ENCODE assay signal across 1 cellular context in the genomic region with DNA sequence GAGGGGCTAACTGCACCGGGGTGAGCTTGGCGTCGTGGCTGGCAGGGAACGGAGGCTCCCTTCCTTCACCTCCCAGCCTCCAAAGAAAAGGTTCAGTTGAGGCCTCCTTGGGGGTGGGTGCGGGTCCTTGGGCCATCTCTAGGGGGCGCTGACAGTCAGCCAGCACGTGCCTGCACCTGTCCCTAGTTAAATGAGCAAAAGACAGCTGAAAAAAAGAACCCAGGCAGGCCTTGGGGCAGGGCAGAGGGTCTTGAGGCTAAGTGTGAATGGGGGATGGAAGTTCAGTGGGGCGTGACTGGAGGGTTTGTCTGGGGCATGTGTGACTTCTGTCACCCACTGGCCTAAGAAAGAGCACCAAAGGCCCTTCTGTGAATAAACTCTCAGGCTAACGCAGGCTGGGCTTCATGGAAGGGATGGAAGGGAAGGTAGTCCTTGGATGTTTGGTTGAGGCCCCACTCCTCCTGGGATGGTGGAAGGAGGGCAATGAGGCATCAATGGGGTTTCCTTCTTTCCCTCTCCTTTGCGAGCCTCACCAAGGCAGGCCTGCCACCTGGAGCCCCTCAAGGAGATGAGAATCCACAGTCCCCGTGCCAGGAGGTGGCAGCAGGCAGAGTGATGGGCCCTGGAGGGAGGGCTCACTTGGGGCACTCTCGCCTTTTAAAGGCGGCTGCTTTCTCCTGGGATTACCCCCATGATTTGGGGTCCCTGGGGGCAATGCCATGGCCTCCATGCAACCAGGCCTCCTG.
TF ChIP-seq lines count a peak whose summit lies in the region.

No MANE protein-coding gene starts in this region.

TF ChIP-seq in HepG2, 621 proteins besides CTCF, POLR2A, EP300 and RAD21 (continued from another document and continues in another):
- TF ChIP-seq, protein P1, sequence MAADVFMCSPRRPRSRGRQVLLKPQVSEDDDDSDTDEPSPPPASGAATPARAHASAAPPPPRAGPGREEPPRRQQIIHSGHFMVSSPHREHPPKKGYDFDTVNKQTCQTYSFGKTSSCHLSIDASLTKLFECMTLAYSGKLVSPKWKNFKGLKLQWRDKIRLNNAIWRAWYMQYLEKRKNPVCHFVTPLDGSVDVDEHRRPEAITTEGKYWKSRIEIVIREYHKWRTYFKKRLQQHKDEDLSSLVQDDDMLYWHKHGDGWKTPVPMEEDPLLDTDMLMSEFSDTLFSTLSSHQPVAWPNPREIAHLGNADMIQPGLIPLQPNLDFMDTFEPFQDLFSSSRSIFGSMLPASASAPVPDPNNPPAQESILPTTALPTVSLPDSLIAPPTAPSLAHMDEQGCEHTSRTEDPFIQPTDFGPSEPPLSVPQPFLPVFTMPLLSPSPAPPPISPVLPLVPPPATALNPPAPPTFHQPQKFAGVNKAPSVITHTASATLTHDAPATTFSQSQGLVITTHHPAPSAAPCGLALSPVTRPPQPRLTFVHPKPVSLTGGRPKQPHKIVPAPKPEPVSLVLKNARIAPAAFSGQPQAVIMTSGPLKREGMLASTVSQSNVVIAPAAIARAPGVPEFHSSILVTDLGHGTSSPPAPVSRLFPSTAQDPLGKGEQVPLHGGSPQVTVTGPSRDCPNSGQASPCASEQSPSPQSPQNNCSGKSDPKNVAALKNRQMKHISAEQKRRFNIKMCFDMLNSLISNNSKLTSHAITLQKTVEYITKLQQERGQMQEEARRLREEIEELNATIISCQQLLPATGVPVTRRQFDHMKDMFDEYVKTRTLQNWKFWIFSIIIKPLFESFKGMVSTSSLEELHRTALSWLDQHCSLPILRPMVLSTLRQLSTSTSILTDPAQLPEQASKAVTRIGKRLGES (CRISPR knock-in tag; IDR thresholded peaks at IDR 0.05; ENCODE audit: borderline replicate concordance) = no peak
- no peak for TF ChIP-seq ZBTB46 (CRISPR knock-in tag; IDR thresholded peaks at IDR 0.05; ENCODE audit: borderline replicate concordance)
- no peak for TF ChIP-seq ZNF678 (CRISPR knock-in tag; IDR thresholded peaks at IDR 0.05)
- TF ChIP-seq ZNF773 (CRISPR knock-in tag; IDR thresholded peaks at IDR 0.05; ENCODE audit: borderline replicate concordance) = no peak
- no peak for TF ChIP-seq RBAK (CRISPR knock-in tag; IDR thresholded peaks at IDR 0.05)
- TF ChIP-seq ZNF160 (CRISPR knock-in tag; IDR thresholded peaks at IDR 0.05) = no peak
- no peak for TF ChIP-seq RCOR2 (CRISPR knock-in tag; IDR thresholded peaks at IDR 0.05)
- TF ChIP-seq PCBP1 (IDR thresholded peaks at IDR 0.05; ENCODE audit: borderline replicate concordance, low read depth, low read length) = no peak
- TF ChIP-seq, protein P2, sequence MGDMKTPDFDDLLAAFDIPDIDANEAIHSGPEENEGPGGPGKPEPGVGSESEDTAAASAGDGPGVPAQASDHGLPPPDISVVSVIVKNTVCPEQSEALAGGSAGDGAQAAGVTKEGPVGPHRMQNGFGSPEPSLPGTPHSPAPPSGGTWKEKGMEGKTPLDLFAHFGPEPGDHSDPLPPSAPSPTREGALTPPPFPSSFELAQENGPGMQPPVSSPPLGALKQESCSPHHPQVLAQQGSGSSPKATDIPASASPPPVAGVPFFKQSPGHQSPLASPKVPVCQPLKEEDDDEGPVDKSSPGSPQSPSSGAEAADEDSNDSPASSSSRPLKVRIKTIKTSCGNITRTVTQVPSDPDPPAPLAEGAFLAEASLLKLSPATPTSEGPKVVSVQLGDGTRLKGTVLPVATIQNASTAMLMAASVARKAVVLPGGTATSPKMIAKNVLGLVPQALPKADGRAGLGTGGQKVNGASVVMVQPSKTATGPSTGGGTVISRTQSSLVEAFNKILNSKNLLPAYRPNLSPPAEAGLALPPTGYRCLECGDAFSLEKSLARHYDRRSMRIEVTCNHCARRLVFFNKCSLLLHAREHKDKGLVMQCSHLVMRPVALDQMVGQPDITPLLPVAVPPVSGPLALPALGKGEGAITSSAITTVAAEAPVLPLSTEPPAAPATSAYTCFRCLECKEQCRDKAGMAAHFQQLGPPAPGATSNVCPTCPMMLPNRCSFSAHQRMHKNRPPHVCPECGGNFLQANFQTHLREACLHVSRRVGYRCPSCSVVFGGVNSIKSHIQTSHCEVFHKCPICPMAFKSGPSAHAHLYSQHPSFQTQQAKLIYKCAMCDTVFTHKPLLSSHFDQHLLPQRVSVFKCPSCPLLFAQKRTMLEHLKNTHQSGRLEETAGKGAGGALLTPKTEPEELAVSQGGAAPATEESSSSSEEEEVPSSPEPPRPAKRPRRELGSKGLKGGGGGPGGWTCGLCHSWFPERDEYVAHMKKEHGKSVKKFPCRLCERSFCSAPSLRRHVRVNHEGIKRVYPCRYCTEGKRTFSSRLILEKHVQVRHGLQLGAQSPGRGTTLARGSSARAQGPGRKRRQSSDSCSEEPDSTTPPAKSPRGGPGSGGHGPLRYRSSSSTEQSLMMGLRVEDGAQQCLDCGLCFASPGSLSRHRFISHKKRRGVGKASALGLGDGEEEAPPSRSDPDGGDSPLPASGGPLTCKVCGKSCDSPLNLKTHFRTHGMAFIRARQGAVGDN (CRISPR knock-in tag; IDR thresholded peaks at IDR 0.05) = peak; percentile 67
- TF ChIP-seq ATRX (CRISPR knock-in tag; IDR thresholded peaks at IDR 0.05; ENCODE audit: borderline replicate concordance) = no peak
- TF ChIP-seq ZNF792 (CRISPR knock-in tag; IDR thresholded peaks at IDR 0.05) = no peak
- no peak for TF ChIP-seq MED8 (CRISPR knock-in tag; IDR thresholded peaks at IDR 0.05; ENCODE audit: insufficient replicate concordance)
- TF ChIP-seq TCF12 (IDR thresholded peaks at IDR 0.05) = no peak
- no peak for TF ChIP-seq TCF12 (CRISPR knock-in tag; IDR thresholded peaks at IDR 0.05)
- TF ChIP-seq KDM3A (CRISPR knock-in tag; IDR thresholded peaks at IDR 0.05; ENCODE audit: low read depth) = no peak
- TF ChIP-seq ZFX (CRISPR knock-in tag; IDR thresholded peaks at IDR 0.05; ENCODE audit: low read depth) = peak; percentile 58
- no peak for TF ChIP-seq NRL (CRISPR knock-in tag; IDR thresholded peaks at IDR 0.05; ENCODE audit: borderline replicate concordance)
- no peak for TF ChIP-seq SUZ12 (IDR thresholded peaks at IDR 0.05; ENCODE audit: low read depth, low read length)
- TF ChIP-seq REXO4 (CRISPR knock-in tag; IDR thresholded peaks at IDR 0.05; ENCODE audit: borderline replicate concordance) = no peak
- no peak for TF ChIP-seq ZNF136 (CRISPR knock-in tag; IDR thresholded peaks at IDR 0.05; ENCODE audit: low read depth)
- no peak for TF ChIP-seq ZNF263 (CRISPR knock-in tag; IDR thresholded peaks at IDR 0.05)
- no peak for TF ChIP-seq ZBTB21 (CRISPR knock-in tag; IDR thresholded peaks at IDR 0.05)
- no peak for TF ChIP-seq ASH2L (IDR thresholded peaks at IDR 0.05; ENCODE audit: insufficient read length, low read depth, low read length)
- TF ChIP-seq, protein P3, sequence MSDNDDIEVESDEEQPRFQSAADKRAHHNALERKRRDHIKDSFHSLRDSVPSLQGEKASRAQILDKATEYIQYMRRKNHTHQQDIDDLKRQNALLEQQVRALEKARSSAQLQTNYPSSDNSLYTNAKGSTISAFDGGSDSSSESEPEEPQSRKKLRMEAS (IDR thresholded peaks at IDR 0.05) = peak; percentile 85
- no peak for TF ChIP-seq ZNF577 (CRISPR knock-in tag; IDR thresholded peaks at IDR 0.05; ENCODE audit: borderline replicate concordance, low read depth)
- TF ChIP-seq SAFB2 (CRISPR knock-in tag; IDR thresholded peaks at IDR 0.05; ENCODE audit: borderline replicate concordance, low read depth) = no peak
- TF ChIP-seq ARNTL (CRISPR knock-in tag; IDR thresholded peaks at IDR 0.05) = 0 out of 2 replicates have a peak, but pooled peaks have one; percentile 47
- TF ChIP-seq ZNF781 (CRISPR knock-in tag; IDR thresholded peaks at IDR 0.05; ENCODE audit: borderline replicate concordance, not compliant biosample characterization) = peak; percentile 63
- TF ChIP-seq TARDBP (CRISPR knock-in tag; IDR thresholded peaks at IDR 0.05) = peak; percentile 58; the same call in 1 of the 2 replicates
- TF ChIP-seq ZBTB7B (CRISPR knock-in tag; IDR thresholded peaks at IDR 0.05) = 0 out of 2 replicates have a peak, but pooled peaks have one; percentile 11
- TF ChIP-seq TP53 (CRISPR knock-in tag; conservative IDR thresholded peaks at IDR 0.05) = no peak
- TF ChIP-seq ZMYM3 (CRISPR knock-in tag; IDR thresholded peaks at IDR 0.05) = peak; percentile 78
- no peak for TF ChIP-seq ZSCAN30 (CRISPR knock-in tag; IDR thresholded peaks at IDR 0.05)
- TF ChIP-seq MEIS2 (CRISPR knock-in tag; IDR thresholded peaks at IDR 0.05) = no peak
- no peak for TF ChIP-seq ZNF331 (CRISPR knock-in tag; IDR thresholded peaks at IDR 0.05)
- TF ChIP-seq XBP1 (CRISPR knock-in tag; IDR thresholded peaks at IDR 0.05) = no peak
- TF ChIP-seq ATF2 (CRISPR knock-in tag; IDR thresholded peaks at IDR 0.05) = no peak; the same call in 1 of the 2 replicates
- TF ChIP-seq ISX (CRISPR knock-in tag; conservative IDR thresholded peaks at IDR 0.05) = no peak
- TF ChIP-seq NR2F1 (CRISPR knock-in tag; IDR thresholded peaks at IDR 0.05) = no peak
- no peak for TF ChIP-seq TFDP2 (CRISPR knock-in tag; IDR thresholded peaks at IDR 0.05)
- 0 out of 2 replicates have a peak, but pooled peaks have one; percentile 43 for TF ChIP-seq ZNF747 (CRISPR knock-in tag; IDR thresholded peaks at IDR 0.05; ENCODE audit: borderline replicate concordance)
- TF ChIP-seq FOXM1 (CRISPR knock-in tag; IDR thresholded peaks at IDR 0.05) = no peak
- TF ChIP-seq ELK4 (CRISPR knock-in tag; IDR thresholded peaks at IDR 0.05; ENCODE audit: borderline replicate concordance) = no peak
- 0 out of 2 replicates have a peak, but pooled peaks have one; percentile 26 for TF ChIP-seq SAP130 (CRISPR knock-in tag; IDR thresholded peaks at IDR 0.05; ENCODE audit: low read depth)
- no peak for TF ChIP-seq MTA3 (CRISPR knock-in tag; IDR thresholded peaks at IDR 0.05)
- TF ChIP-seq KDM5A (IDR thresholded peaks at IDR 0.05; ENCODE audit: borderline replicate concordance, low read length) = no peak
- no peak for TF ChIP-seq GABPA (IDR thresholded peaks at IDR 0.05; ENCODE audit: low read depth, low read length)
- 0 out of 2 replicates have a peak, but pooled peaks have one; percentile 6 for TF ChIP-seq GABPA (CRISPR knock-in tag; IDR thresholded peaks at IDR 0.05; ENCODE audit: low read depth)
- TF ChIP-seq SRSF1 (optimal IDR thresholded peaks at IDR 0.05; ENCODE audit: low read depth, low read length) = peak; percentile 4
- TF ChIP-seq TBX2 (CRISPR knock-in tag; IDR thresholded peaks at IDR 0.05; ENCODE audit: borderline replicate concordance) = peak; percentile 53
- TF ChIP-seq NFKB2 (CRISPR knock-in tag; IDR thresholded peaks at IDR 0.05; ENCODE audit: borderline replicate concordance) = peak; percentile 45; the same call in 1 of the 2 replicates
- TF ChIP-seq ZNF333 (CRISPR knock-in tag; IDR thresholded peaks at IDR 0.05; ENCODE audit: borderline replicate concordance) = no peak
